In the genomic region with DNA sequence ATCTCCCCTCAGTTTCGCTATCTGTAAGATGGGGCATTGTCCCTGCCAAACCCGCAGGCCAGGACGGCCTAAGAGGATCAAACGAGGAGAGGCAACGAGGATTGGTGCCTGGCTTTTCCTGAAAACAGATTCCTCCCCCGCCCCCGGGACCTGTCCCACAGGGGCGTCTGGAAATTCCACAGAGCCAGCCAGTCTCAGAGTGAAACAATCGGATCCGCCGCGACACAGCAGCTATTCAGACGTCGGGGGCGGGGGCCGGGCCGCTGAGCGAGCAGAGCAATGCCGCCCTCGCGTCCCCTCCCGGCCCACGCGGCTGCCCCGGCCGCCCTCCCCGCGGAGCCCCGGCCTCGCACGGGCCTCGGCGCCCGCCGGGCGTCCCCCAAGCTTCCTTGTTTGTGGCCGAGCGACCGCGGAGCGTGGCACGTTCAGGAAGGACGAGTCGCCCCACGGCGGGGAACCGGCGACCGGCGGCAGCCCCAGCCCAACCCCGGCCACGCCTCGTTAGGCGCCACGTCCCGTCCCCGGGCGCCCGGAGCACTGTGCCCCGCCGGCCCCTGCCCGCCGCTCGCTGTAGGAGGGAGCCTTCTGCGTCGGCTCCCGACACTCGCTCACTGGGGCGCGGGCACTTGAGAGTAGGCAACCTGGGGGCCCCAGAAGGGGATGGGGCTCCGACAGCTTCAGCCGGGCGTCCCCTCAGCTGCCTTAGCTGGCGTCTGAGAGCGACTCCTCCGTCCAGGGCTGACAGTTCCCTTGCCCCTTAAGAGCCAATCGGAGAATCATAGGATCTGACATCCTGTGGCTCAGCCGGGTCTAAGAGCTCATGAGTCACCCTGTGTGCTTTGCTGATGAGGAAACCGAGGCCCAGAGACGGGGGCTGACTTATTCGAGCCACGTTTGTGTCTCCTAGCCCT, we compare ENCODE assay signal across 8 cellular contexts. TPM values are rescaled to one million over a fixed set of nuclear protein-coding genes. Genes with fewer than 3 reads are reported as not detected.
DNase-seq lines count a peak whose midpoint lies in the region; ATAC-seq and TF ChIP-seq lines count a peak whose summit lies in the region.

No MANE protein-coding gene starts in this region.

- H3K4me1 ChIP-seq in ectodermal cell (ENCODE audit: control insufficient read depth, insufficient read depth, low read length) = no peaks in the 10 kb centered on the region

- no peaks in the 10 kb centered on the region for H3K9me3 ChIP-seq in ectodermal cell (ENCODE audit: control insufficient read depth, low read length)

- WGBS in ectodermal cell, 2 experiments = 3% methylated on average over 82 of the region's 82 CpGs
- 2% methylated on average over 21 to 34 of the region's 82 CpGs for WGBS in lower leg skin, 2 donors

- no peak for TF ChIP-seq POLR2A in lower leg skin (IDR thresholded peaks at IDR 0.05)

- H3K4me3 ChIP-seq in GM12865 (ENCODE audit: low read depth, low read length) (peak overlapping the region; percentile 46), ectodermal cell (ENCODE audit: insufficient read depth, low read depth, low read length) (peak overlapping the region; percentile 45), lower leg skin (ENCODE audit: low read depth, poor library complexity, severe bottlenecking) (peak overlapping the region; percentile 37)

- ATAC-seq in HG02884 (IDR thresholded peaks at IDR 0.05; ENCODE audit: unreplicated experiment) = no peak

- no peaks in the 10 kb centered on the region for H3K36me3 ChIP-seq in ectodermal cell (ENCODE audit: control insufficient read depth, insufficient read depth, low read length)

- H3K27ac ChIP-seq in ectodermal cell (ENCODE audit: insufficient read depth, low read depth, low read length, poor library complexity, severe bottlenecking) = no peak overlapping the region

- DNase-seq in GM12865 (ENCODE audit: low read depth) (peak; percentile 43), MV-4-11 (lab: John Stamatoyannopoulos, UW) (peak; percentile 66), lower leg skin (ENCODE audit: low spot score in 2 of 2) (peak; percentile 50 to 89), SHP77 (lab: John Stamatoyannopoulos, UW) (no peak)
- DNase-seq in activated CD4-positive, alpha-beta T cell treated with anti-CD3 and anti-CD28 coated beads, Interleukin-2, amount 50 U/mL, for 4 hours = peak; percentile 57 to 62
- DNase-seq in stimulated activated CD4-positive, alpha-beta T cell treated with anti-CD3 and anti-CD28 coated beads, Interleukin-4, amount 100 ng/mL, for 24 hours = peak; percentile 59

- TF ChIP-seq CTCF in GM12865 (IDR thresholded peaks at IDR 0.05; ENCODE audit: insufficient read depth, low read depth, low read length, missing control alignments) = no peak
- TF ChIP-seq CTCF in lower leg skin (IDR thresholded peaks at IDR 0.05) = no peak

- peaks cover 25% of the 10 kb centered on the region for H3K27me3 ChIP-seq in ectodermal cell (ENCODE audit: control insufficient read depth, insufficient read depth, low read length, poor library complexity, severe bottlenecking)

- intact Hi-C loops in lower leg skin (cut with DNase I; ENCODE audit: low total_unique reads) = no loop called here

RNA-seq across cellular contexts. Expression of gene PHOSPHO1, which starts 29.7 kb away (rescaled TPM):
- not detected for polyA plus RNA-seq in ectodermal cell (2013, experiment 1 of 4)
- polyA plus RNA-seq in ectodermal cell (2013, experiment 2 of 4) = 0.43 TPM
- 0.32 TPM for polyA plus RNA-seq in ectodermal cell (2013, experiment 3 of 4)
- not detected for polyA plus RNA-seq in ectodermal cell (2013, experiment 4 of 4)
- total RNA-seq in lower leg skin = under 1 TPM in 2 of 4 donors, not detected in 2; 0.34 to 0.36 TPM

RNA-seq across cellular contexts. Expression of gene ABI3, which starts 49.8 kb away (rescaled TPM):
- polyA plus RNA-seq in ectodermal cell (2013, experiment 1 of 4) = 0.83 TPM
- polyA plus RNA-seq in ectodermal cell (2013, experiment 2 of 4) = 0.50 TPM
- 0.59 TPM for polyA plus RNA-seq in ectodermal cell (2013, experiment 3 of 4)
- 0.36 TPM for polyA plus RNA-seq in ectodermal cell (2013, experiment 4 of 4)
- total RNA-seq in lower leg skin = 1 to 10 TPM; 1.6 to 5.4 (median 4.7) TPM

RNA-seq across cellular contexts. Expression of gene GNGT2, which starts 49.9 kb away (rescaled TPM):
- not detected for polyA plus RNA-seq in ectodermal cell (2013, experiment 1 of 4)
- not detected for polyA plus RNA-seq in ectodermal cell (2013, experiment 2 of 4)
- polyA plus RNA-seq in ectodermal cell (2013, experiment 3 of 4) = not detected
- 0.36 TPM for polyA plus RNA-seq in ectodermal cell (2013, experiment 4 of 4)
- 1 to 10 TPM in 2 of 4 donors, not detected in 2; 1.1 to 1.7 TPM for total RNA-seq in lower leg skin

Comparison
In these comparisons a context has a peak if more than half of its experiments do, and no peak if none do; other contexts are left out.
1. DNase-seq: peak in GM12865 (single experiment), MV-4-11 (single experiment), activated CD4-positive, alpha-beta T cell treated with anti-CD3 and anti-CD28 coated beads, Interleukin-2, amount 50 U/mL, for 4 hours (2 of 2), lower leg skin (2 of 2) and stimulated activated CD4-positive, alpha-beta T cell treated with anti-CD3 and anti-CD28 coated beads, Interleukin-4, amount 100 ng/mL, for 24 hours (single experiment); none in SHP77 (0 of 2).
2. Peak in every context shown above with its lines, with median percentiles within 50 percentile points of each other: H3K4me3 ChIP-seq.